9 cellular contexts compared by ENCODE assay signal in the genomic region with DNA sequence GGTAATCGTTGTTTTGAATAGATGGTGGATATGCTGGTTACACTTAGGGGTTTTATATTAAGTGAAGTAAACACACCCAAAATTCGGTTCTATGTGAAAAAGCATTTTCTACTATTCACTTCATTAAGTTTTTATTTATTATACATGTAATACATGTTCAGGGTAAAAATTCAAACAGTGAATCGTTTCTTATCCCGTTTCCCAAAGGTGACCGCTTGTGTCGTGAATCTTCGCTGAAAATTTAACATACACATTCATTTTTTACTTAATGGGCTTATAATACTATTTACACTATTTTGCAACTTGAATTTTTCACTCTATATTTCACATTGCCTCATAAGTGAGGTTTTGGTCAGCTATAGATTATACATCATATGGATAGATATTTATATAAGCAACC. TPM values are rescaled to one million over a fixed set of nuclear protein-coding genes. Genes with fewer than 3 reads are reported as not detected.
A peak's percentile ranks its signal among the peaks of the same experiment; 100 is the strongest.
DNase-seq lines count a peak whose midpoint lies in the region; ATAC-seq and TF ChIP-seq lines count a peak whose summit lies in the region.
"Had no signal": no experiment of that assay in that cellular context is flagged by ENCODE, and none has a peak within 500 bp of the region (broad histone marks: within the 10 kb centered on the region; RNA-seq: fewer than 3 reads in every experiment).

No MANE protein-coding gene starts in this region.

- no peaks in the 10 kb centered on the region for H3K27me3 ChIP-seq in SU-DHL-6 (ENCODE audit: low read length)
- no peaks in the 10 kb centered on the region for H3K27me3 ChIP-seq in fibroblast of lung (ENCODE audit: control insufficient read depth, insufficient read depth, low read length)
- H3K27me3 ChIP-seq: ovary had no signal

- H3K27ac ChIP-seq in SU-DHL-6 (ENCODE audit: low read depth, low read length) (no peak overlapping the region), fibroblast of lung (ENCODE audit: insufficient read depth, low read length) (peak overlapping the region; percentile 74)

- H3K4me1 ChIP-seq in fibroblast of lung (ENCODE audit: control insufficient read depth, extremely low read depth, insufficient read depth, low read length): peaks cover 6% of the 10 kb centered on the region

- peak overlapping the region; percentile 99 for H3K4me2 ChIP-seq in SU-DHL-6 (ENCODE audit: low read depth, low read length, poor library complexity, severe bottlenecking)
- peak overlapping the region; percentile 80 for H3K4me2 ChIP-seq in fibroblast of lung (ENCODE audit: extremely low read depth, insufficient read depth, low read length)

- H3K36me3 ChIP-seq in SU-DHL-6 (ENCODE audit: low read length) (peaks cover 9% of the 10 kb centered on the region; the same call in 1 of the 2 replicates), fibroblast of lung (ENCODE audit: control insufficient read depth, insufficient read depth, low read length) (no peaks in the 10 kb centered on the region)
- H3K36me3 ChIP-seq: ovary had no signal

- H3K4me1 Mint-ChIP-seq in activated CD8-positive, alpha-beta memory T cell treated with anti-CD3 and anti-CD28 coated beads, Interleukin-2, amount 10 ng/mL, durations not matched to agents 7 days and 5 days: peaks cover 37% of the 10 kb centered on the region

- H3K4me3 ChIP-seq in SU-DHL-6 (ENCODE audit: insufficient read depth, low read length, poor library complexity, severe bottlenecking): peak overlapping the region; percentile 91
- peak overlapping the region; percentile 57 to 94 (median 73) for H3K4me3 ChIP-seq in fibroblast of lung (replicated peaks in 1 of 4; ENCODE audit: control extremely low read depth in 1 of 4, insufficient read depth in 1 of 4, low read depth in 3 of 4, low read length in 4 of 4)
- H3K4me3 ChIP-seq in skeletal muscle cell (ENCODE audit: low read depth, low read length): peak overlapping the region; percentile 84

- no peaks in the 10 kb centered on the region for H3K9me3 ChIP-seq in SU-DHL-6 (ENCODE audit: insufficient read depth, low read length)
- no peaks in the 10 kb centered on the region for H3K9me3 ChIP-seq in fibroblast of lung (ENCODE audit: control insufficient read depth, insufficient read depth, low read depth, low read length)
- H3K9me3 ChIP-seq: ovary had no signal

- TF ChIP-seq CTCF in SU-DHL-6 (IDR thresholded peaks at IDR 0.05; ENCODE audit: insufficient read depth, low read length, poor library complexity, severe bottlenecking): no peak
- no peak for TF ChIP-seq CTCF in fibroblast of lung (conservative IDR thresholded peaks at IDR 0.05 in 1 of 2, IDR thresholded peaks at IDR 0.05 in 1 of 2; ENCODE audit: low read depth in 1 of 2, low read length in 2 of 2)

- H3F3A ChIP-seq in SU-DHL-6 (ENCODE audit: insufficient read depth): 0 out of 2 replicates have a peak, but pooled peaks cover 6% of the 10 kb centered on the region

- peaks cover 14% of the 10 kb centered on the region for H3K36me3 Mint-ChIP-seq in activated CD8-positive, alpha-beta memory T cell treated with anti-CD3 and anti-CD28 coated beads, Interleukin-2, amount 10 ng/mL, durations not matched to agents 7 days and 5 days

- H3K9ac ChIP-seq in SU-DHL-6 (ENCODE audit: low read length) (peak overlapping the region; percentile 79), fibroblast of lung (ENCODE audit: insufficient read depth, low read length) (no peak overlapping the region)

- no peaks in the 10 kb centered on the region for H3K27me3 Mint-ChIP-seq in activated CD8-positive, alpha-beta memory T cell treated with anti-CD3 and anti-CD28 coated beads, Interleukin-2, amount 10 ng/mL, durations not matched to agents 7 days and 5 days

- H3K79me2 ChIP-seq in SU-DHL-6 (ENCODE audit: insufficient read depth, low read length) (peaks cover 61% of the 10 kb centered on the region), fibroblast of lung (ENCODE audit: control insufficient read depth, insufficient read depth, low read length) (peaks cover 54% of the 10 kb centered on the region)

- H4K20me1 ChIP-seq in SU-DHL-6 (ENCODE audit: low read depth, low read length) (peaks cover 40% of the 10 kb centered on the region), fibroblast of lung (ENCODE audit: control insufficient read depth, extremely low read depth, insufficient read depth, low read length) (no peaks in the 10 kb centered on the region)

- H2AFZ ChIP-seq in SU-DHL-6 (ENCODE audit: low read depth, low read length, severe bottlenecking): no peak overlapping the region
- H2AFZ ChIP-seq in fibroblast of lung (ENCODE audit: low read length): no peak overlapping the region

- CTCF ChIA-PET in activated CD8-positive, alpha-beta memory T cell treated with anti-CD3 and anti-CD28 coated beads, Interleukin-2, amount 10 ng/mL, durations not matched to agents 7 days and 5 days (lab: Charles Lee): interaction anchor here (0.9 kb wide), 1 partner anchor 38 kb away, joined by 4 read pairs; no protein-coding TSS in a partner anchor

- no peak for DNase-seq in activated CD8-positive, alpha-beta memory T cell treated with anti-CD3 and anti-CD28 coated beads, Interleukin-2, amount 10 ng/mL, durations not matched to agents 7 days and 5 days
- no peak for DNase-seq in activated CD8-positive, alpha-beta memory T cell treated with anti-CD3 and anti-CD28 coated beads, Interleukin-2, amount 50 U/mL, for 48 hours
- no peak for DNase-seq in fibroblast of lung (ENCODE audit: low read depth in 2 of 2)
- no peak for DNase-seq in skeletal muscle cell (ENCODE audit: low read depth)
- no peak for DNase-seq in NCI-H2081 treated with DMSO at 0.1 percent for 48 hours (lab: John Stamatoyannopoulos, UW)
- DNase-seq in 8988T: no peak
- no peak for DNase-seq in NCI-H748 treated with DMSO at 0.1 percent for 48 hours (lab: John Stamatoyannopoulos, UW)
- DNase-seq: ovary had no signal

- H3K9me2 ChIP-seq in SU-DHL-6 (replicated peaks; ENCODE audit: insufficient read depth, low read length): no peaks in the 10 kb centered on the region

- no peaks in the 10 kb centered on the region for H3K9me3 Mint-ChIP-seq in activated CD8-positive, alpha-beta memory T cell treated with anti-CD3 and anti-CD28 coated beads, Interleukin-2, amount 10 ng/mL, durations not matched to agents 7 days and 5 days (ENCODE audit: low read depth)

- H3K4me3 Mint-ChIP-seq in activated CD8-positive, alpha-beta memory T cell treated with anti-CD3 and anti-CD28 coated beads, Interleukin-2, amount 10 ng/mL, durations not matched to agents 7 days and 5 days: peak overlapping the region; percentile 95

- ATAC-seq in activated CD8-positive, alpha-beta memory T cell treated with anti-CD3 and anti-CD28 coated beads, Interleukin-2, amount 10 ng/mL, durations not matched to agents 7 days and 5 days: no peak

- H3K27ac Mint-ChIP-seq in activated CD8-positive, alpha-beta memory T cell treated with anti-CD3 and anti-CD28 coated beads, Interleukin-2, amount 10 ng/mL, durations not matched to agents 7 days and 5 days: no peak overlapping the region

RNA-seq across cellular contexts. Expression of a gene that starts 24.5 kb away (rescaled TPM):
- 100 to 1,000 TPM; 101 to 136 TPM for total RNA-seq in activated CD8-positive, alpha-beta memory T cell treated with anti-CD3 and anti-CD28 coated beads, Interleukin-2, amount 10 ng/mL, durations not matched to agents 7 days and 5 days
- 222 and 240 TPM in 2 replicates for total RNA-seq in fibroblast of lung
- polyA plus RNA-seq in fibroblast of lung: 147 and 152 TPM in 2 replicates
- 98.2 and 106 TPM in 2 replicates for polyA plus RNA-seq in fibroblast of lung (2012)
- 61.2 and 70.8 TPM in 2 replicates for polyA minus RNA-seq in fibroblast of lung (ENCODE audit: low replicate concordance)
